In the genomic region with DNA sequence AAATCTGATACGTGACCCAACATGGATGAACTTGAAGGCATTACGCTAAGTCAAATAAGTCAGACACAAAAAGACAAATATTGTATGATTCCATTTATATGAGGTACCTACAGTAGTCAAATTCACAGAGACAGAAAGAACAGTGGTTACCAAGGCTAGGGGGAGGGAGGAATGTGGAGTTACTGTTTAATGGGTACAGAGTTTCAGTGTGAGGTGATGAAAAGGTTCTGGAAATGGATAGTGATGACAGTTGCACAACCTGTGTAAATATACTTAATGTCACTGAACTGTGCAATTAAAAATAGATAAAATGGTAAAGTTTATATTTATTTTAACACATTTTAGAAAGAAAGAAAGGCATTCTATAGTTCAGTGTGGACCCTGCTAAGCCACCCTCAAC, we compare ENCODE assay signal across 6 cellular contexts. TPM values are rescaled to one million over a fixed set of nuclear protein-coding genes. Genes with fewer than 3 reads are reported as not detected.
"Had no signal": no experiment of that assay in that cellular context is flagged by ENCODE, and none has a peak within 500 bp of the region (broad histone marks: within the 10 kb centered on the region; RNA-seq: fewer than 3 reads in every experiment).

No MANE protein-coding gene starts in this region.

- H3K4me3 ChIP-seq: GM23338 had no signal

- H3K27ac Mint-ChIP-seq: GM23338, H9, IgD-negative memory B cell had no signal

- ATAC-seq: GM23338 had no signal

- H3K36me3 Mint-ChIP-seq: IgD-negative memory B cell had no signal

- DNase-seq: H9, HCEC 1CT, KBM-7 had no signal

- H3K4me3 Mint-ChIP-seq: GM23338, H9, IgD-negative memory B cell had no signal

- H3K4me1 Mint-ChIP-seq: GM23338, H9, IgD-negative memory B cell had no signal

RNA-seq across cellular contexts. Expression of gene TMEM45B, which starts 24.1 kb away (rescaled TPM):
- total RNA-seq: H1 had no signal
